In genomic region chr16:57734925-57735754, GRCh38 we compare ENCODE assay signal across 8 cellular contexts. TPM values are rescaled to one million over a fixed set of nuclear protein-coding genes. Genes with fewer than 3 reads are reported as not detected.
A peak's percentile ranks its signal among the peaks of the same experiment; 100 is the strongest.
DNase-seq lines count a peak whose midpoint lies in the region; ATAC-seq lines count a peak whose summit lies in the region.

No MANE protein-coding gene starts in this region.

- H3K9me3 ChIP-seq in effector memory CD4-positive, alpha-beta T cell (ENCODE audit: control insufficient read depth, low read length) = no peaks in the 10 kb centered on the region

- peak overlapping the region; percentile 77 for H3K27ac ChIP-seq in effector memory CD4-positive, alpha-beta T cell (ENCODE audit: insufficient read depth, low read length, poor library complexity, severe bottlenecking)

- no peaks in the 10 kb centered on the region for H3K36me3 ChIP-seq in effector memory CD4-positive, alpha-beta T cell (ENCODE audit: control insufficient read depth, insufficient read depth, low read length)

- H3K4me3 ChIP-seq in effector memory CD4-positive, alpha-beta T cell (ENCODE audit: insufficient read depth, low read depth, low read length, poor library complexity, severe bottlenecking) = peak overlapping the region; percentile 82

- ATAC-seq in GM21360 (IDR thresholded peaks at IDR 0.05; ENCODE audit: unreplicated experiment) = peak; percentile 86

- H3K4me1 ChIP-seq in effector memory CD4-positive, alpha-beta T cell (ENCODE audit: control insufficient read depth, insufficient read depth, low read length, poor library complexity, severe bottlenecking) = peaks cover 10% of the 10 kb centered on the region

- peak; percentile 91 for DNase-seq in COLO829 (ENCODE audit: low spot score)
- DNase-seq in HT-29 (ENCODE audit: low spot score) = peak; percentile 100
- DNase-seq in NK-92 treated with Interleukin-12 subunit alpha and Interleukin-12 subunit beta, amount 100 ng/mL, for 24 hours (lab: John Stamatoyannopoulos, UW) = peak; percentile 93
- DNase-seq in activated CD8-positive, alpha-beta memory T cell treated with anti-CD3 and anti-CD28 coated beads for 4 hours (ENCODE audit: low read depth in 2 of 2) = peak; percentile 92 to 97
- peak; percentile 95 to 96 (median 95) for DNase-seq in effector memory CD4-positive, alpha-beta T cell
- peak; percentile 100 for DNase-seq in lung microvascular endothelial cell (ENCODE audit: low read depth in 2 of 2)
- DNase-seq in stimulated activated CD4-positive, alpha-beta T cell treated with anti-CD3 and anti-CD28 coated beads, TNF-alpha, amount 100 ng/mL, for 4 hours (ENCODE audit: low read depth in 3 of 3) = peak; percentile 89 to 96 (median 94)

- no peaks in the 10 kb centered on the region for H3K27me3 ChIP-seq in effector memory CD4-positive, alpha-beta T cell (replicated peaks; ENCODE audit: control insufficient read depth, insufficient read depth, low read length, poor library complexity, severe bottlenecking)

RNA-seq across cellular contexts. Expression of gene KATNB1, which starts 0.4 kb away (rescaled TPM):
- total RNA-seq in HT-29 (2014; rRNA removed; shearing (Covaris generic)) = 80.2 and 92.7 TPM in 2 replicates
- 19.0 and 23.2 TPM in 2 replicates for total RNA-seq in lung microvascular endothelial cell

RNA-seq across cellular contexts. Expression of gene DRC7, which starts 40.5 kb away (rescaled TPM):
- total RNA-seq in HT-29 (2014; rRNA removed; shearing (Covaris generic)) = not detected in 2 replicates
- total RNA-seq in lung microvascular endothelial cell = 0.20 and 0.22 TPM in 2 replicates

Comparison
In these comparisons a context has a peak if more than half of its experiments do, and no peak if none do; other contexts are left out.
1. Peak in every context shown above with its lines: DNase-seq, ATAC-seq, H3K4me3 ChIP-seq and H3K27ac ChIP-seq.